In genomic region chr5:124918618-124919017, GRCh38 we compare ENCODE assay signal across 1 cellular context.
TF ChIP-seq lines count a peak whose summit lies in the region.

No MANE protein-coding gene starts in this region.

TF ChIP-seq in HepG2, 621 proteins besides CTCF, POLR2A, EP300 and RAD21 (continued from another document):
- no peak for TF ChIP-seq RERE (CRISPR knock-in tag; IDR thresholded peaks at IDR 0.05; ENCODE audit: low read depth)
- TF ChIP-seq ZSCAN22 (CRISPR knock-in tag; IDR thresholded peaks at IDR 0.05) = no peak
- TF ChIP-seq PAF1 (CRISPR knock-in tag; IDR thresholded peaks at IDR 0.05) = no peak
- no peak for TF ChIP-seq ZNF713 (CRISPR knock-in tag; IDR thresholded peaks at IDR 0.05)
- TF ChIP-seq SMAD9 (CRISPR knock-in tag; IDR thresholded peaks at IDR 0.05) = no peak
- TF ChIP-seq MAFF (IDR thresholded peaks at IDR 0.05; ENCODE audit: low read depth, low read length) = peak; percentile 56
- TF ChIP-seq ZNF737 (CRISPR knock-in tag; IDR thresholded peaks at IDR 0.05; ENCODE audit: borderline replicate concordance) = no peak
- peak; percentile 56 to 80 for TF ChIP-seq MAFK (conservative IDR thresholded peaks at IDR 0.05 in 1 of 2, IDR thresholded peaks at IDR 0.05 in 1 of 2; ENCODE audit: low read length in 2 of 2)
- TF ChIP-seq FOXC1 (CRISPR knock-in tag; IDR thresholded peaks at IDR 0.05; ENCODE audit: borderline replicate concordance) = no peak
- TF ChIP-seq ZNF382 (CRISPR knock-in tag; IDR thresholded peaks at IDR 0.05; ENCODE audit: borderline replicate concordance) = no peak
